In genomic region chr9:127977877-127978647, GRCh38 we compare ENCODE assay signal across 8 cellular contexts. TPM values are rescaled to one million over a fixed set of nuclear protein-coding genes. Genes with fewer than 3 reads are reported as not detected.
DNase-seq lines count a peak whose midpoint lies in the region; ATAC-seq and TF ChIP-seq lines count a peak whose summit lies in the region.

No MANE protein-coding gene starts in this region.

- no peaks in the 10 kb centered on the region for H3K9me3 ChIP-seq in Peyer's patch
- H3K9me3 ChIP-seq in duodenal mucosa (ENCODE audit: control insufficient read depth in 1 of 2, low read length in 2 of 2) = no peaks in the 10 kb centered on the region
- no peaks in the 10 kb centered on the region for H3K9me3 ChIP-seq in mucosa of stomach (ENCODE audit: control insufficient read depth, low read length)

- DNase-seq in NCI-H2029 (lab: John Stamatoyannopoulos, UW) = peak; percentile 30
- no peak for DNase-seq in NCI-H2029 treated with DMSO at 0.1 percent for 48 hours (lab: John Stamatoyannopoulos, UW)
- DNase-seq in Peyer's patch = peak in 2 of 3 donors; percentile 76 to 79
- DNase-seq in NCI-H446 (lab: John Stamatoyannopoulos, UW) = no peak
- no peak for DNase-seq in central memory CD4-positive, alpha-beta T cell

- peak overlapping the region; percentile 91 to 97 (median 97) for H3K4me3 ChIP-seq in Peyer's patch
- peak overlapping the region; percentile 89 to 93 for H3K4me3 ChIP-seq in duodenal mucosa (ENCODE audit: low read depth in 1 of 2, low read length in 2 of 2)
- peak overlapping the region; percentile 53 for H3K4me3 ChIP-seq in mucosa of stomach (ENCODE audit: low read length)

- H3K4me1 ChIP-seq in Peyer's patch (peaks cover 6 to 58% (median 44%) of the 10 kb centered on the region in 4 donors), duodenal mucosa (ENCODE audit: control insufficient read depth in 1 of 2, insufficient read depth in 2 of 2, low read length in 2 of 2) (peaks cover 61 to 74% of the 10 kb centered on the region in 2 donors), mucosa of stomach (ENCODE audit: control insufficient read depth, insufficient read depth, low read length) (peaks cover 65% of the 10 kb centered on the region)

- H3K27me3 ChIP-seq in Peyer's patch (no peaks in the 10 kb centered on the region), duodenal mucosa (ENCODE audit: control insufficient read depth in 1 of 2, insufficient read depth in 2 of 2, low read length in 2 of 2) (no peaks in the 10 kb centered on the region), mucosa of stomach (ENCODE audit: control insufficient read depth, insufficient read depth, low read length) (no peaks in the 10 kb centered on the region)

- peak in 1 of 2 donors; percentile 12 for TF ChIP-seq POLR2A in Peyer's patch (IDR thresholded peaks at IDR 0.05)

- H3K27ac ChIP-seq in Peyer's patch = peak overlapping the region; percentile 95 to 99 (median 96)
- H3K27ac ChIP-seq in duodenal mucosa (ENCODE audit: low read depth, low read length) = peak overlapping the region; percentile 53

- H3K9ac ChIP-seq in duodenal mucosa (ENCODE audit: low read depth in 1 of 2, low read length in 2 of 2) (peak overlapping the region; percentile 81 to 92), mucosa of stomach (ENCODE audit: low read length) (peak overlapping the region; percentile 89)

- ATAC-seq in HG02852 (IDR thresholded peaks at IDR 0.05; ENCODE audit: unreplicated experiment) = no peak

- peak in 4 of 6 experiments; percentile 5 to 28 (median 16) for TF ChIP-seq CTCF in Peyer's patch (IDR thresholded peaks at IDR 0.05)

- H3K36me3 ChIP-seq in Peyer's patch = no peaks in the 10 kb centered on the region
- peaks cover 5 to 8% of the 10 kb centered on the region in 2 donors for H3K36me3 ChIP-seq in duodenal mucosa (ENCODE audit: control insufficient read depth in 1 of 2, insufficient read depth in 2 of 2, low read length in 2 of 2)
- H3K36me3 ChIP-seq in mucosa of stomach (ENCODE audit: control insufficient read depth, insufficient read depth, low read length) = peaks cover 8% of the 10 kb centered on the region

RNA-seq across cellular contexts. Expression of gene EEIG1, which starts 2.7 kb away (rescaled TPM):
- total RNA-seq in Peyer's patch = 100 to 1,000 TPM in 3 of 4 donors, 10 to 100 TPM in 1; 71.8 to 219 (median 122) TPM

RNA-seq across cellular contexts. Expression of gene DPM2, which starts 40.4 kb away (rescaled TPM):
- 10 to 100 TPM; 20.6 to 27.3 (median 22.1) TPM for total RNA-seq in Peyer's patch

RNA-seq across cellular contexts. Expression of gene PIP5KL1, which starts 47.5 kb away (rescaled TPM):
- 1 to 10 TPM in 1 of 4 donors, not detected in 3; 2.5 TPM for total RNA-seq in Peyer's patch

Comparison
In these comparisons a context has a peak if more than half of its experiments do, and no peak if none do; other contexts are left out.
1. DNase-seq: peak in NCI-H2029 (single experiment) and Peyer's patch (2 of 3); none in NCI-H2029 treated with DMSO at 0.1 percent for 48 hours (single experiment), NCI-H446 (0 of 2) and central memory CD4-positive, alpha-beta T cell (single experiment).
2. Peak in every context shown above with its lines, with median percentiles within 50 percentile points of each other: H3K4me3 ChIP-seq.